11 cellular contexts compared by ENCODE assay signal in genomic region chr19:15448014-15448777, GRCh38. TPM values are rescaled to one million over a fixed set of nuclear protein-coding genes. Genes with fewer than 3 reads are reported as not detected.
A peak's percentile ranks its signal among the peaks of the same experiment; 100 is the strongest.
DNase-seq lines count a peak whose midpoint lies in the region; ATAC-seq, FAIRE-seq and TF ChIP-seq lines count a peak whose summit lies in the region.
"Had no signal": no experiment of that assay in that cellular context is flagged by ENCODE, and none has a peak within 500 bp of the region (broad histone marks: within the 10 kb centered on the region; RNA-seq: fewer than 3 reads in every experiment).

No MANE protein-coding gene starts in this region.

- H3K4me3 ChIP-seq in HepG2 (replicated peaks in 1 of 3; ENCODE audit: insufficient read depth in 1 of 3, low read depth in 2 of 3, low read length in 3 of 3) (no peak overlapping the region; a peak in 2 of 6 replicates), right lobe of liver (no peak overlapping the region), uterus (no peak overlapping the region), A673 (ENCODE audit: low read depth, low read length, poor library complexity, severe bottlenecking) (no peak overlapping the region)

- peak overlapping the region; percentile 71 for H3K27ac Mint-ChIP-seq in activated T-helper 2 cell treated with anti-CD3 and anti-CD28 coated beads, Interferon-gamma antibody, Interleukin-2, Interleukin-4, amounts not matched to agents 10 μg/mL and 5 μg/mL and 100 μg/mL, durations not matched to agents 14 hours and 24 hours and 36 hours
- H3K27ac Mint-ChIP-seq in immature natural killer cell: peak overlapping the region in 5 of 6 donors; percentile 48 to 81 (median 80)

- peaks cover 27% of the 10 kb centered on the region for H3K36me3 Mint-ChIP-seq in activated T-helper 2 cell treated with anti-CD3 and anti-CD28 coated beads, Interferon-gamma antibody, Interleukin-2, Interleukin-4, amounts not matched to agents 10 μg/mL and 5 μg/mL and 100 μg/mL, durations not matched to agents 14 hours and 24 hours and 36 hours (ENCODE audit: low read depth)
- peaks cover 3 to 10% (median 4%) of the 10 kb centered on the region in 3 donors for H3K36me3 Mint-ChIP-seq in immature natural killer cell

- in situ Hi-C loops in HepG2 (cut with HindIII; ENCODE audit: extremely low pct_ligation_motif_present, low pct_unique_long_range_greater_than_20kb): no loop called here

- H3K4me1 ChIP-seq in HepG2 (ENCODE audit: insufficient read depth, low read length) (peaks cover 30% of the 10 kb centered on the region), right lobe of liver (peaks cover 0 to 30% (median 7%) of the 10 kb centered on the region in 4 donors), uterus (peaks cover 0 to 7% of the 10 kb centered on the region in 2 donors), A673 (ENCODE audit: insufficient read depth, low read length, poor library complexity, severe bottlenecking) (peaks cover 14% of the 10 kb centered on the region)

- H3K4me1 Mint-ChIP-seq in activated T-helper 2 cell treated with anti-CD3 and anti-CD28 coated beads, Interferon-gamma antibody, Interleukin-2, Interleukin-4, amounts not matched to agents 10 μg/mL and 5 μg/mL and 100 μg/mL, durations not matched to agents 14 hours and 24 hours and 36 hours (ENCODE audit: low read depth): peaks cover 13% of the 10 kb centered on the region
- H3K4me1 Mint-ChIP-seq in immature natural killer cell: peaks cover 23 to 24% of the 10 kb centered on the region in 2 donors

- no peak for ATAC-seq in HepG2
- no peak for ATAC-seq in right lobe of liver

- TF ChIP-seq EP300 in HepG2 (IDR thresholded peaks at IDR 0.05; ENCODE audit: low read depth in 2 of 2, low read length in 2 of 2): no peak
- no peak for TF ChIP-seq EP300 in HepG2 (CRISPR knock-in tag; IDR thresholded peaks at IDR 0.05; ENCODE audit: borderline replicate concordance)

- no peak overlapping the region for H3K9ac ChIP-seq in HepG2 (ENCODE audit: insufficient read depth, low read depth, low read length)

- H3K27ac ChIP-seq in HepG2 (ENCODE audit: extremely low read length, insufficient read depth, low read length) (no peak overlapping the region), right lobe of liver (no peak overlapping the region), uterus (peak overlapping the region; percentile 66 to 93), A673 (ENCODE audit: low read depth, low read length, poor library complexity, severe bottlenecking) (no peak overlapping the region)

- FAIRE-seq in HepG2 (lab: Jason Lieb, UNC): no peak

- H3K9me3 Mint-ChIP-seq in activated T-helper 2 cell treated with anti-CD3 and anti-CD28 coated beads, Interferon-gamma antibody, Interleukin-2, Interleukin-4, amounts not matched to agents 10 μg/mL and 5 μg/mL and 100 μg/mL, durations not matched to agents 14 hours and 24 hours and 36 hours: no peaks in the 10 kb centered on the region
- H3K9me3 Mint-ChIP-seq in immature natural killer cell: no peaks in the 10 kb centered on the region

- intact Hi-C loops in HepG2 (cut with micrococcal nuclease; ENCODE audit: unreplicated experiment): no loop called here
- intact Hi-C loops in right lobe of liver (cut with DNase I): loop anchor here in 1 of 2 donors (10.0 kb wide), 1 partner anchor 263 kb away; no protein-coding TSS in a partner anchor
- intact Hi-C loops in activated T-helper 2 cell treated with anti-CD3 and anti-CD28 coated beads, Interferon-gamma antibody, Interleukin-2, Interleukin-4, amounts not matched to agents 10 μg/mL and 5 μg/mL and 100 μg/mL, durations not matched to agents 14 hours and 24 hours and 36 hours (cut with micrococcal nuclease): no loop called here
- intact Hi-C loops in uterus (cut with DNase I; ENCODE audit: low total_unique reads): no loop called here
- intact Hi-C loops in A673 (cut with micrococcal nuclease; ENCODE audit: unreplicated experiment): no loop called here

- WGBS in HepG2 (ENCODE audit: low lambda C conversion rate): 66% methylated on average over 5 of the region's 19 CpGs
- WGBS in right lobe of liver (ENCODE audit: insufficient coverage, low coverage, low lambda C conversion rate, missing lambda C conversion rate): 65% methylated on average over 7 of the region's 19 CpGs

- no peaks in the 10 kb centered on the region for H3K27me3 Mint-ChIP-seq in activated T-helper 2 cell treated with anti-CD3 and anti-CD28 coated beads, Interferon-gamma antibody, Interleukin-2, Interleukin-4, amounts not matched to agents 10 μg/mL and 5 μg/mL and 100 μg/mL, durations not matched to agents 14 hours and 24 hours and 36 hours (ENCODE audit: low read depth)
- peaks cover 0 to 8% (median 2%) of the 10 kb centered on the region in 3 donors for H3K27me3 Mint-ChIP-seq in immature natural killer cell (ENCODE audit: low read depth in 3 of 3)

- no peak overlapping the region for H2AFZ ChIP-seq in HepG2 (ENCODE audit: low read length)

- no peak for TF ChIP-seq POLR2A in HepG2 (IDR thresholded peaks at IDR 0.05; ENCODE audit: insufficient read depth in 1 of 2, low read depth in 2 of 2, low read length in 2 of 2)
- no peak for TF ChIP-seq POLR2A in right lobe of liver (IDR thresholded peaks at IDR 0.05)
- TF ChIP-seq POLR2A in uterus (IDR thresholded peaks at IDR 0.05): no peak

- peak overlapping the region; percentile 68 for H3K4me3 Mint-ChIP-seq in activated T-helper 2 cell treated with anti-CD3 and anti-CD28 coated beads, Interferon-gamma antibody, Interleukin-2, Interleukin-4, amounts not matched to agents 10 μg/mL and 5 μg/mL and 100 μg/mL, durations not matched to agents 14 hours and 24 hours and 36 hours (ENCODE audit: low read depth)
- peak overlapping the region; percentile 67 to 77 (median 72) for H3K4me3 Mint-ChIP-seq in immature natural killer cell

- H3K27me3 ChIP-seq in HepG2 (ENCODE audit: control insufficient read depth in 1 of 2, insufficient read depth in 2 of 2, low read length in 2 of 2) (no peaks in the 10 kb centered on the region), right lobe of liver (no peaks in the 10 kb centered on the region), uterus (no peaks in the 10 kb centered on the region), A673 (replicated peaks; ENCODE audit: insufficient read depth, low read depth, low read length, poor library complexity) (no peaks in the 10 kb centered on the region)

- no peaks in the 10 kb centered on the region for H3K9me3 ChIP-seq in HepG2 (ENCODE audit: low read length)
- no peaks in the 10 kb centered on the region for H3K9me3 ChIP-seq in right lobe of liver
- H3K9me3 ChIP-seq in uterus: no peaks in the 10 kb centered on the region
- H3K9me3 ChIP-seq in A673 (ENCODE audit: low read depth, low read length, poor library complexity, severe bottlenecking): no peaks in the 10 kb centered on the region

- peak overlapping the region; percentile 81 for H3K4me2 ChIP-seq in HepG2 (ENCODE audit: low read depth, low read length)

- CTCF ChIA-PET in HepG2 (lab: Yijun Ruan, JAX; ENCODE audit: low intra/inter-chr PET ratio, low total read pairs) (no interaction called here), A673 (lab: Charles Lee) (no interaction called here)

- no peaks in the 10 kb centered on the region for H3K79me2 ChIP-seq in HepG2 (ENCODE audit: insufficient read depth, low read length)

- DNase-seq in HepG2 (ENCODE audit: low spot score) (no peak), right lobe of liver (no peak), immature natural killer cell (no peak), uterus (no peak), DMS79 (lab: John Stamatoyannopoulos, UW) (no peak), NCI-H345 (lab: John Stamatoyannopoulos, UW) (no peak), A673 (ENCODE audit: low spot score) (no peak)
- no peak for DNase-seq in activated T-helper 2 cell treated with anti-CD3 and anti-CD28 coated beads, Interferon-gamma antibody, Interleukin-2, Interleukin-4, amounts not matched to agents 10 μg/mL and 5 μg/mL and 100 μg/mL, durations not matched to agents 14 hours and 24 hours and 36 hours (ENCODE audit: low spot score)
- DNase-seq: GOT3; midbrain; stimulated activated CD4-positive, alpha-beta T cell treated with anti-CD3 and anti-CD28 coated beads, Interleukin-4, amount 100 ng/mL, for 4 hours had no signal

- no peaks in the 10 kb centered on the region for H3K36me3 ChIP-seq in HepG2 (replicated peaks in 1 of 2; ENCODE audit: control insufficient read depth in 1 of 2, insufficient read depth in 2 of 2, low read length in 2 of 2)
- H3K36me3 ChIP-seq in right lobe of liver: no peaks in the 10 kb centered on the region
- no peaks in the 10 kb centered on the region for H3K36me3 ChIP-seq in uterus
- H3K36me3 ChIP-seq in A673 (ENCODE audit: insufficient read depth, low read length, poor library complexity, severe bottlenecking): no peaks in the 10 kb centered on the region

- TF ChIP-seq RAD21 in HepG2 (CRISPR knock-in tag; IDR thresholded peaks at IDR 0.05): no peak

- TF ChIP-seq CTCF in HepG2 (CRISPR knock-in tag; IDR thresholded peaks at IDR 0.05): no peak
- TF ChIP-seq CTCF in right lobe of liver (IDR thresholded peaks at IDR 0.05): no peak
- TF ChIP-seq CTCF in uterus (IDR thresholded peaks at IDR 0.05): no peak
- no peak for TF ChIP-seq CTCF in A673 (conservative IDR thresholded peaks at IDR 0.05; ENCODE audit: low read depth, low read length)

- BruUV-seq in HepG2 (replicated peaks; lab: Mats Ljungman, UMichigan) (no TSS peak), A673 (replicated peaks; lab: Mats Ljungman, UMichigan) (no TSS peak)

- POLR2A ChIA-PET in HepG2 (lab: Yijun Ruan, JAX): interaction anchor here (0.6 to 1.1 kb wide), 2 partner anchors 29 to 759 kb away, joined by 3 read pairs; no protein-coding TSS in a partner anchor
- POLR2A ChIA-PET in A673 (lab: Charles Lee; ENCODE audit: low non-redundant PET): no interaction called here

- no peaks in the 10 kb centered on the region for H4K20me1 ChIP-seq in HepG2 (ENCODE audit: insufficient read depth, low read length)

RNA-seq across cellular contexts. Expression of gene WIZ, which starts 1.6 kb away (rescaled TPM):
- total RNA-seq in HepG2 (2016; rRNA removed; fragmentation: Illumina TruSeq; extraction: Trizol): 4.7 and 5.1 TPM in 2 replicates
- 1.7 TPM in 2 replicates for total RNA-seq in HepG2 (2016; cell fraction: cytosol; rRNA removed; fragmentation: Illumina TruSeq; extraction: Trizol; ENCODE audit: low read depth)
- total RNA-seq in HepG2 (2016; cell fraction: insoluble cytoplasmic fraction; rRNA removed; fragmentation: Illumina TruSeq; extraction: Trizol): 4.4 and 4.5 TPM in 2 replicates
- 5.9 TPM in 2 replicates for total RNA-seq in HepG2 (2016; cell fraction: membrane; rRNA removed; fragmentation: Illumina TruSeq; extraction: Trizol)
- total RNA-seq in HepG2 (2016; cell fraction: nucleus; rRNA removed; fragmentation: Illumina TruSeq; extraction: Trizol): 4.9 and 5.5 TPM in 2 replicates
- 4.8 and 6.3 TPM in 2 replicates for polyA plus RNA-seq in HepG2 (2011; rRNA removed)
- 3.3 and 4.8 TPM in 2 replicates for polyA plus RNA-seq in HepG2 (2011; cell fraction: cytosol; rRNA removed)
- 17.3 and 17.8 TPM in 2 replicates for polyA plus RNA-seq in HepG2 (2011; cell fraction: nucleus; rRNA removed)
- polyA plus RNA-seq in HepG2 (2012): 7.0 and 7.1 TPM in 2 replicates
- polyA plus RNA-seq in HepG2 (2016; cell fraction: cytosol; fragmentation: Illumina TruSeq; extraction: Trizol; ENCODE audit: low read depth): 3.1 and 3.8 TPM in 2 replicates
- 11.7 and 16.9 TPM in 2 replicates for polyA plus RNA-seq in HepG2 (2016; cell fraction: insoluble cytoplasmic fraction; fragmentation: Illumina TruSeq; extraction: Trizol; ENCODE audit: low read depth)
- 9.4 and 11.9 TPM in 2 replicates for polyA plus RNA-seq in HepG2 (2016; cell fraction: membrane; fragmentation: Illumina TruSeq; extraction: Trizol; ENCODE audit: low read depth)
- 23.3 and 23.4 TPM in 2 replicates for polyA plus RNA-seq in HepG2 (2016; cell fraction: nucleus; fragmentation: Illumina TruSeq; extraction: Trizol; ENCODE audit: insufficient read depth, low read depth)
- 5.2 and 6.7 TPM in 2 replicates for polyA minus RNA-seq in HepG2 (2011; rRNA and poly(A)+ RNA removed; ENCODE audit: low replicate concordance)
- 4.1 and 4.7 TPM in 2 replicates for polyA minus RNA-seq in HepG2 (2011; cell fraction: cytosol; rRNA and poly(A)+ RNA removed)
- polyA minus RNA-seq in HepG2 (2011; cell fraction: nucleus; rRNA and poly(A)+ RNA removed): 7.0 and 7.5 TPM in 2 replicates
- 10 to 100 TPM; 12.5 to 24.4 (median 14.6) TPM for total RNA-seq in right lobe of liver
- total RNA-seq in activated T-helper 2 cell treated with anti-CD3 and anti-CD28 coated beads, Interferon-gamma antibody, Interleukin-2, Interleukin-4, amounts not matched to agents 10 μg/mL and 5 μg/mL and 100 μg/mL, durations not matched to agents 14 hours and 24 hours and 36 hours: 30.1 and 30.4 TPM in 2 replicates
- 1 to 10 TPM in 1 of 3 donors, under 1 TPM in 1, not detected in 1; 0.78 to 1.5 TPM for polyA plus RNA-seq in immature natural killer cell
- 10 to 100 TPM in 1 of 4 donors, 1 to 10 TPM in 3; 6.5 to 53.9 (median 8.5) TPM for total RNA-seq in uterus
- 72.3 and 73.7 TPM in 2 replicates for total RNA-seq in A673 (2021)

RNA-seq across cellular contexts. Expression of gene RASAL3, which starts 16.1 kb away (rescaled TPM):
- not detected in 2 replicates for total RNA-seq in HepG2 (2016; rRNA removed; fragmentation: Illumina TruSeq; extraction: Trizol)
- total RNA-seq in HepG2 (2016; cell fraction: cytosol; rRNA removed; fragmentation: Illumina TruSeq; extraction: Trizol; ENCODE audit: low read depth): not detected in 2 replicates
- not detected in 2 replicates for total RNA-seq in HepG2 (2016; cell fraction: insoluble cytoplasmic fraction; rRNA removed; fragmentation: Illumina TruSeq; extraction: Trizol)
- not detected in 2 replicates for total RNA-seq in HepG2 (2016; cell fraction: membrane; rRNA removed; fragmentation: Illumina TruSeq; extraction: Trizol)
- total RNA-seq in HepG2 (2016; cell fraction: nucleus; rRNA removed; fragmentation: Illumina TruSeq; extraction: Trizol): not detected in 2 replicates
- not detected in 2 replicates for polyA plus RNA-seq in HepG2 (2011; rRNA removed)
- polyA plus RNA-seq in HepG2 (2011; cell fraction: cytosol; rRNA removed): 0.01 TPM in 1 of 2 replicates, not detected in the other
- polyA plus RNA-seq in HepG2 (2011; cell fraction: nucleus; rRNA removed): 0.09 TPM in 1 of 2 replicates, not detected in the other
- polyA plus RNA-seq in HepG2 (2012): not detected in 2 replicates
- polyA plus RNA-seq in HepG2 (2016; cell fraction: cytosol; fragmentation: Illumina TruSeq; extraction: Trizol; ENCODE audit: low read depth): not detected in 2 replicates
- polyA plus RNA-seq in HepG2 (2016; cell fraction: insoluble cytoplasmic fraction; fragmentation: Illumina TruSeq; extraction: Trizol; ENCODE audit: low read depth): not detected in 2 replicates
- polyA plus RNA-seq in HepG2 (2016; cell fraction: membrane; fragmentation: Illumina TruSeq; extraction: Trizol; ENCODE audit: low read depth): not detected in 2 replicates
- polyA plus RNA-seq in HepG2 (2016; cell fraction: nucleus; fragmentation: Illumina TruSeq; extraction: Trizol; ENCODE audit: insufficient read depth, low read depth): not detected in 2 replicates
- polyA minus RNA-seq in HepG2 (2011; rRNA and poly(A)+ RNA removed; ENCODE audit: low replicate concordance): not detected in 2 replicates
- not detected in 2 replicates for polyA minus RNA-seq in HepG2 (2011; cell fraction: cytosol; rRNA and poly(A)+ RNA removed)
- polyA minus RNA-seq in HepG2 (2011; cell fraction: nucleus; rRNA and poly(A)+ RNA removed): not detected in 2 replicates
- 1 to 10 TPM in 4 of 6 experiments, under 1 TPM in 2; 0.75 to 1.9 (median 1.1) TPM for total RNA-seq in right lobe of liver
- total RNA-seq in activated T-helper 2 cell treated with anti-CD3 and anti-CD28 coated beads, Interferon-gamma antibody, Interleukin-2, Interleukin-4, amounts not matched to agents 10 μg/mL and 5 μg/mL and 100 μg/mL, durations not matched to agents 14 hours and 24 hours and 36 hours: 107 TPM in 2 replicates
- 100 to 1,000 TPM in 1 of 3 donors, 10 to 100 TPM in 2; 71.5 to 114 (median 89.1) TPM for polyA plus RNA-seq in immature natural killer cell
- 1 to 10 TPM in 2 of 4 donors, under 1 TPM in 1, not detected in 1; 0.51 to 4.3 (median 1.1) TPM for total RNA-seq in uterus
- 1.1 TPM in 2 replicates for total RNA-seq in A673 (2021)

RNA-seq across cellular contexts. Expression of gene AKAP8L, which starts 29.4 kb away (rescaled TPM):
- total RNA-seq in HepG2 (2016; rRNA removed; fragmentation: Illumina TruSeq; extraction: Trizol) (27.3 and 48.2 TPM in 2 replicates), right lobe of liver (10 to 100 TPM; 27.4 to 69.4 (median 49.6) TPM), uterus (100 to 1,000 TPM in 2 of 4 donors, 10 to 100 TPM in 2; 82.4 to 157 (median 117) TPM), A673 (2021) (132 and 147 TPM in 2 replicates)
- total RNA-seq in HepG2 (2016; cell fraction: cytosol; rRNA removed; fragmentation: Illumina TruSeq; extraction: Trizol; ENCODE audit: low read depth): 42.8 and 43.6 TPM in 2 replicates
- 28.1 and 49.6 TPM in 2 replicates for total RNA-seq in HepG2 (2016; cell fraction: insoluble cytoplasmic fraction; rRNA removed; fragmentation: Illumina TruSeq; extraction: Trizol)
- 19.3 and 21.1 TPM in 2 replicates for total RNA-seq in HepG2 (2016; cell fraction: membrane; rRNA removed; fragmentation: Illumina TruSeq; extraction: Trizol)
- total RNA-seq in HepG2 (2016; cell fraction: nucleus; rRNA removed; fragmentation: Illumina TruSeq; extraction: Trizol): 58.1 and 60.2 TPM in 2 replicates
- polyA plus RNA-seq in HepG2 (2011; rRNA removed) (49.6 and 63.4 TPM in 2 replicates), immature natural killer cell (10 to 100 TPM; 28.4 to 58.5 (median 29.6) TPM)
- 25.4 and 26.0 TPM in 2 replicates for polyA plus RNA-seq in HepG2 (2011; cell fraction: cytosol; rRNA removed)
- polyA plus RNA-seq in HepG2 (2011; cell fraction: nucleus; rRNA removed): 267 and 311 TPM in 2 replicates
- 54.1 and 55.4 TPM in 2 replicates for polyA plus RNA-seq in HepG2 (2012)
- polyA plus RNA-seq in HepG2 (2016; cell fraction: cytosol; fragmentation: Illumina TruSeq; extraction: Trizol; ENCODE audit: low read depth): 3.5 and 4.1 TPM in 2 replicates
- 25.4 and 30.1 TPM in 2 replicates for polyA plus RNA-seq in HepG2 (2016; cell fraction: insoluble cytoplasmic fraction; fragmentation: Illumina TruSeq; extraction: Trizol; ENCODE audit: low read depth)
- 5.6 and 6.0 TPM in 2 replicates for polyA plus RNA-seq in HepG2 (2016; cell fraction: membrane; fragmentation: Illumina TruSeq; extraction: Trizol; ENCODE audit: low read depth)
- polyA plus RNA-seq in HepG2 (2016; cell fraction: nucleus; fragmentation: Illumina TruSeq; extraction: Trizol; ENCODE audit: insufficient read depth, low read depth): 142 and 146 TPM in 2 replicates
- polyA minus RNA-seq in HepG2 (2011; rRNA and poly(A)+ RNA removed; ENCODE audit: low replicate concordance): 57.8 and 104 TPM in 2 replicates
- polyA minus RNA-seq in HepG2 (2011; cell fraction: cytosol; rRNA and poly(A)+ RNA removed): 22.7 and 31.4 TPM in 2 replicates
- 67.1 and 87.6 TPM in 2 replicates for polyA minus RNA-seq in HepG2 (2011; cell fraction: nucleus; rRNA and poly(A)+ RNA removed)
- total RNA-seq in activated T-helper 2 cell treated with anti-CD3 and anti-CD28 coated beads, Interferon-gamma antibody, Interleukin-2, Interleukin-4, amounts not matched to agents 10 μg/mL and 5 μg/mL and 100 μg/mL, durations not matched to agents 14 hours and 24 hours and 36 hours: 76.6 and 87.4 TPM in 2 replicates

RNA-seq across cellular contexts. Expression of gene PGLYRP2, which starts 31.1 kb away (rescaled TPM):
- total RNA-seq in HepG2 (2016; rRNA removed; fragmentation: Illumina TruSeq; extraction: Trizol) (0.49 and 1.0 TPM in 2 replicates), right lobe of liver (100 to 1,000 TPM in 2 of 6 experiments, 10 to 100 TPM in 4; 45.1 to 135 (median 59.2) TPM), uterus (not detected), A673 (2021) (3.5 and 4.7 TPM in 2 replicates)
- total RNA-seq in HepG2 (2016; cell fraction: cytosol; rRNA removed; fragmentation: Illumina TruSeq; extraction: Trizol; ENCODE audit: low read depth): 0.10 and 0.53 TPM in 2 replicates
- total RNA-seq in HepG2 (2016; cell fraction: insoluble cytoplasmic fraction; rRNA removed; fragmentation: Illumina TruSeq; extraction: Trizol): 0.46 and 1.3 TPM in 2 replicates
- total RNA-seq in HepG2 (2016; cell fraction: membrane; rRNA removed; fragmentation: Illumina TruSeq; extraction: Trizol): 0.17 and 0.49 TPM in 2 replicates
- 0.94 and 1.4 TPM in 2 replicates for total RNA-seq in HepG2 (2016; cell fraction: nucleus; rRNA removed; fragmentation: Illumina TruSeq; extraction: Trizol)
- polyA plus RNA-seq in HepG2 (2011; rRNA removed) (0.04 and 0.35 TPM in 2 replicates), immature natural killer cell (under 1 TPM in 2 of 3 donors, not detected in 1; 0.10 to 0.17 TPM)
- polyA plus RNA-seq in HepG2 (2011; cell fraction: cytosol; rRNA removed): 0.08 and 0.22 TPM in 2 replicates
- 0.27 and 0.69 TPM in 2 replicates for polyA plus RNA-seq in HepG2 (2011; cell fraction: nucleus; rRNA removed)
- 0.11 and 1.1 TPM in 2 replicates for polyA plus RNA-seq in HepG2 (2012)
- 0.11 and 0.19 TPM in 2 replicates for polyA plus RNA-seq in HepG2 (2016; cell fraction: cytosol; fragmentation: Illumina TruSeq; extraction: Trizol; ENCODE audit: low read depth)
- 0.35 and 0.38 TPM in 2 replicates for polyA plus RNA-seq in HepG2 (2016; cell fraction: insoluble cytoplasmic fraction; fragmentation: Illumina TruSeq; extraction: Trizol; ENCODE audit: low read depth)
- polyA plus RNA-seq in HepG2 (2016; cell fraction: membrane; fragmentation: Illumina TruSeq; extraction: Trizol; ENCODE audit: low read depth): 0.22 and 0.28 TPM in 2 replicates
- 0.79 and 2.3 TPM in 2 replicates for polyA plus RNA-seq in HepG2 (2016; cell fraction: nucleus; fragmentation: Illumina TruSeq; extraction: Trizol; ENCODE audit: insufficient read depth, low read depth)
- polyA minus RNA-seq in HepG2 (2011; rRNA and poly(A)+ RNA removed; ENCODE audit: low replicate concordance): 0.07 and 0.34 TPM in 2 replicates
- polyA minus RNA-seq in HepG2 (2011; cell fraction: cytosol; rRNA and poly(A)+ RNA removed): 0.20 TPM in 1 of 2 replicates, not detected in the other
- 1.0 TPM in 1 of 2 replicates, not detected in the other for polyA minus RNA-seq in HepG2 (2011; cell fraction: nucleus; rRNA and poly(A)+ RNA removed)
- not detected in 2 replicates for total RNA-seq in activated T-helper 2 cell treated with anti-CD3 and anti-CD28 coated beads, Interferon-gamma antibody, Interleukin-2, Interleukin-4, amounts not matched to agents 10 μg/mL and 5 μg/mL and 100 μg/mL, durations not matched to agents 14 hours and 24 hours and 36 hours

Comparison
In these comparisons a context has a peak if more than half of its experiments do, and no peak if none do; other contexts are left out.
1. H3K27ac ChIP-seq: peak in uterus (2 of 2); none in HepG2 (single experiment), right lobe of liver (0 of 3) and A673 (single experiment).
2. RNA of gene RASAL3, which starts 16.1 kb away (total RNA-seq): 107 TPM in activated T-helper 2 cell treated with anti-CD3 and anti-CD28 coated beads, Interferon-gamma antibody, Interleukin-2, Interleukin-4, amounts not matched to agents 10 μg/mL and 5 μg/mL and 100 μg/mL, durations not matched to agents 14 hours and 24 hours and 36 hours; 0.75 to 1.9 TPM in right lobe of liver, 0.51 to 4.3 TPM in uterus, 1.1 TPM in A673 and not detected in HepG2; every median in the first group is over 10 times any median in the second.